In genomic region chr9:133711428-133712220, GRCh38 we compare ENCODE assay signal across 14 cellular contexts. TPM values are rescaled to one million over a fixed set of nuclear protein-coding genes. Genes with fewer than 3 reads are reported as not detected.
DNase-seq lines count a peak whose midpoint lies in the region; ATAC-seq and TF ChIP-seq lines count a peak whose summit lies in the region.
"Had no signal": no experiment of that assay in that cellular context is flagged by ENCODE, and none has a peak within 500 bp of the region (broad histone marks: within the 10 kb centered on the region; RNA-seq: fewer than 3 reads in every experiment).

No MANE protein-coding gene starts in this region.

- H3K27me3 ChIP-seq in left lung (no peaks in the 10 kb centered on the region), upper lobe of right lung (no peaks in the 10 kb centered on the region)

- H3K4me3 Mint-ChIP-seq in chondrocyte (ENCODE audit: unreplicated experiment), result no peak overlapping the region

- intact Hi-C loops in left lung (cut with DNase I), result loop anchor here in 1 of 2 donors (10.0 kb wide), 1 partner anchor 177 kb away; the partner anchor contains the start of gene ADAMTSL2
- intact Hi-C loops in upper lobe of right lung (cut with DNase I), result no loop called here

- ATAC-seq in left lung (peak; percentile 33), upper lobe of right lung (peak; percentile 41), HG03175 (IDR thresholded peaks at IDR 0.05; ENCODE audit: unreplicated experiment) (no peak)
- ATAC-seq: foreskin keratinocyte, GM12878 had no signal

- no peaks in the 10 kb centered on the region for H3K36me3 ChIP-seq in left lung
- no peaks in the 10 kb centered on the region for H3K36me3 ChIP-seq in upper lobe of right lung

- no peaks in the 10 kb centered on the region for H3K9me3 ChIP-seq in left lung
- no peaks in the 10 kb centered on the region for H3K9me3 ChIP-seq in upper lobe of right lung

- H3K27ac Mint-ChIP-seq in chondrocyte (ENCODE audit: unreplicated experiment), result peak overlapping the region; percentile 86

- peak; percentile 16 for DNase-seq in activated T-cell treated with anti-CD3 and anti-CD28 coated beads, Interleukin-2, amount 50 U/mL, for 1 hour
- no peak for DNase-seq in activated T-cell treated with anti-CD3 and anti-CD28 coated beads, Interleukin-2, amount 50 U/mL, for 48 hours
- DNase-seq in chondrocyte (ENCODE audit: low spot score) (peak; percentile 79), left lung (peak; percentile 32 to 70), upper lobe of right lung (peak; percentile 72), NCI-H446 (lab: John Stamatoyannopoulos, UW) (no peak), SW 1271 (lab: John Stamatoyannopoulos, UW) (no peak)
- DNase-seq: activated CD4-positive, CD25-positive, alpha-beta regulatory T cell; MM.1S; retina; SHP77 had no signal

- no peaks in the 10 kb centered on the region for H3K36me3 Mint-ChIP-seq in chondrocyte (ENCODE audit: low read depth)

- H3K4me3 ChIP-seq in left lung, result no peak overlapping the region
- H3K4me3 ChIP-seq in upper lobe of right lung, result no peak overlapping the region
- H3K4me3 ChIP-seq: GM12878 had no signal

- peak overlapping the region; percentile 13 to 39 for H3K27ac ChIP-seq in left lung
- peak overlapping the region; percentile 70 for H3K27ac ChIP-seq in upper lobe of right lung
- H3K27ac ChIP-seq: foreskin keratinocyte had no signal

- H3K9me3 Mint-ChIP-seq in chondrocyte (ENCODE audit: low read depth), result no peaks in the 10 kb centered on the region

- no peaks in the 10 kb centered on the region for H3K27me3 Mint-ChIP-seq in chondrocyte (ENCODE audit: low read depth)

- no peak for TF ChIP-seq CTCF in chondrocyte (IDR thresholded peaks at IDR 0.05)
- no peak for TF ChIP-seq CTCF in left lung (IDR thresholded peaks at IDR 0.05)
- no peak for TF ChIP-seq CTCF in upper lobe of right lung (IDR thresholded peaks at IDR 0.05)

- H3K4me1 Mint-ChIP-seq in chondrocyte (ENCODE audit: low read depth), result peaks cover 52% of the 10 kb centered on the region

- H3K4me1 ChIP-seq in left lung (peaks cover 6 to 10% of the 10 kb centered on the region in 2 donors), upper lobe of right lung (peaks cover 17% of the 10 kb centered on the region)
- H3K4me1 ChIP-seq: foreskin keratinocyte had no signal

RNA-seq across cellular contexts. Expression of gene SARDH, which starts 26.5 kb away (rescaled TPM):
- 0.74 to 1.2 TPM in 2 of 3 replicates, not detected in the other for total RNA-seq in chondrocyte
- total RNA-seq in left lung, result 1 to 10 TPM; 3.9 to 5.9 TPM
- total RNA-seq in upper lobe of right lung, result 6.8 TPM
- total RNA-seq: foreskin keratinocyte had no signal

Comparison
In these comparisons a context has a peak if more than half of its experiments do, and no peak if none do; other contexts are left out.
1. DNase-seq: peak in activated T-cell treated with anti-CD3 and anti-CD28 coated beads, Interleukin-2, amount 50 U/mL, for 1 hour (single experiment), chondrocyte (single experiment), left lung (2 of 2) and upper lobe of right lung (single experiment); none in activated T-cell treated with anti-CD3 and anti-CD28 coated beads, Interleukin-2, amount 50 U/mL, for 48 hours (0 of 2), NCI-H446 (0 of 2) and SW 1271 (0 of 2).